11 cellular contexts compared by ENCODE assay signal in the genomic region with DNA sequence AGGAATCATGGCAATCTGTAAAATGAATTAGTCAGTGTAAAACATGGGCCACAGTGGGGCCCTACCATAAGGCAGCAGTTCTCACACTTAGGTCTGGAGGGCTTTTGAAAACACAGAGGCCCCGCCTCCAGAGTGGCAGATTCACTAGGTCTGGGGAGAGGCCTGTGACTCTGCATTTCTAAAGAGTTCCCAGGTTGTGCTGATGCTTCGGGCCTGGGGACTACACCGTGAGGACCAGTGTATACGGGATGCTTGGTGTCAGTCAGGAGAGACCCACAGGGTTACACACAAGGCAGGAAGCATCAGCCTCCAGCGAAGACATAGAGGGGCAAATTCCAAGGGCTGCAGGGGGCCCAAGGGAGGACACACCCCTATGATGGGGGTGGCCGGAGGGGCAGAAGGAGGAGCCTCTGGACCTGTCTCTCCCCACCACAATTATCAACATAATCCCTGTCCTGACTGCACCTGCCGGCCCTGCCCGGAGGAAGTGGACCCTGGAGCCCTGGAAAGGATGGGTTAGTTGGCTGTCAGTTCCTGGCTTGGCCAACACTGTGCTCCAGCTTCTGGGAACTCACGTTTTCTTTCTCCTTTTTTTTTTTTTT.
A peak's percentile ranks its signal among the peaks of the same experiment; 100 is the strongest.
DNase-seq lines count a peak whose midpoint lies in the region; ATAC-seq and TF ChIP-seq lines count a peak whose summit lies in the region.
"Had no signal": no experiment of that assay in that cellular context is flagged by ENCODE, and none has a peak within 500 bp of the region (broad histone marks: within the 10 kb centered on the region; RNA-seq: fewer than 3 reads in every experiment).

No MANE protein-coding gene starts in this region.

- H3K4me1 ChIP-seq in OCI-LY3 (ENCODE audit: low read length) = peaks cover 72% of the 10 kb centered on the region

- no peak for ATAC-seq in stimulated activated memory B cell treated with anti-CD40 and anti-IgM and Interleukin-4, amounts not matched to agents 10 μg/mL and 1 μg/mL and 100 μg/mL, for 72 hours

- H3K4me2 ChIP-seq in OCI-LY3 (ENCODE audit: low read length) = peak overlapping the region; percentile 96

- H3K36me3 Mint-ChIP-seq in stimulated activated memory B cell treated with anti-CD40 and anti-IgM and Interleukin-4, amounts not matched to agents 10 μg/mL and 1 μg/mL and 100 μg/mL, for 72 hours = no peaks in the 10 kb centered on the region

- no peaks in the 10 kb centered on the region for H3K27me3 ChIP-seq in OCI-LY3 (ENCODE audit: low read depth, low read length)
- H3K27me3 ChIP-seq: adrenal gland, left lung had no signal

- H2AFZ ChIP-seq in OCI-LY3 (ENCODE audit: low read depth, low read length) = no peak overlapping the region

- no peaks in the 10 kb centered on the region for H3K36me3 ChIP-seq in OCI-LY3 (replicated peaks; ENCODE audit: low read depth, low read length)
- H3K36me3 ChIP-seq: adrenal gland, left lung had no signal

- no peaks in the 10 kb centered on the region for H4K20me1 ChIP-seq in OCI-LY3 (ENCODE audit: insufficient read depth, low read length)

- H3K4me3 ChIP-seq in OCI-LY3 (ENCODE audit: low read length) (peak overlapping the region; percentile 51), coronary artery (no peak overlapping the region)
- H3K4me3 ChIP-seq: adrenal gland, left lung had no signal

- no peaks in the 10 kb centered on the region for H3K27me3 Mint-ChIP-seq in stimulated activated memory B cell treated with anti-CD40 and anti-IgM and Interleukin-4, amounts not matched to agents 10 μg/mL and 1 μg/mL and 100 μg/mL, for 72 hours

- H3K4me1 Mint-ChIP-seq in stimulated activated memory B cell treated with anti-CD40 and anti-IgM and Interleukin-4, amounts not matched to agents 10 μg/mL and 1 μg/mL and 100 μg/mL, for 72 hours = peaks cover 48% of the 10 kb centered on the region

- peak; percentile 21 for DNase-seq in activated naive CD4-positive, alpha-beta T cell treated with Interleukin-2 at 50 U/mL for 16 hours
- DNase-seq in activated naive CD4-positive, alpha-beta T cell treated with anti-CD3 and anti-CD28 coated beads, Interleukin-2, amount 50 U/mL, for 16 hours = no peak
- peak; percentile 71 for DNase-seq in cerebellar cortex (ENCODE audit: low spot score)
- DNase-seq in activated effector memory CD4-positive, alpha-beta T cell treated with anti-CD3 and anti-CD28 coated beads, Interleukin-2, amount 50 U/mL, for 16 hours = no peak
- no peak for DNase-seq in COLO668 (lab: John Stamatoyannopoulos, UW; ENCODE audit: unreplicated experiment)
- no peak for DNase-seq in coronary artery (ENCODE audit: low spot score)

- TF ChIP-seq CTCF in OCI-LY3 (IDR thresholded peaks at IDR 0.05; ENCODE audit: low read depth, low read length) = no peak
- TF ChIP-seq CTCF in coronary artery (IDR thresholded peaks at IDR 0.05) = no peak

- no peaks in the 10 kb centered on the region for H3K9me3 ChIP-seq in OCI-LY3 (ENCODE audit: insufficient read depth, low read length)
- H3K9me3 ChIP-seq: adrenal gland, Caco-2, left lung had no signal

- H3K27ac Mint-ChIP-seq in stimulated activated memory B cell treated with anti-CD40 and anti-IgM and Interleukin-4, amounts not matched to agents 10 μg/mL and 1 μg/mL and 100 μg/mL, for 72 hours = peak overlapping the region; percentile 85

- peaks cover 36% of the 10 kb centered on the region for H3K79me2 ChIP-seq in OCI-LY3 (ENCODE audit: low read length)

- H3K9me3 Mint-ChIP-seq in stimulated activated memory B cell treated with anti-CD40 and anti-IgM and Interleukin-4, amounts not matched to agents 10 μg/mL and 1 μg/mL and 100 μg/mL, for 72 hours = no peaks in the 10 kb centered on the region

- H3K27ac ChIP-seq in OCI-LY3 (ENCODE audit: low read length) (peak overlapping the region; percentile 96), coronary artery (no peak overlapping the region)
- H3K27ac ChIP-seq: adrenal gland had no signal

- H3K9ac ChIP-seq in OCI-LY3 (ENCODE audit: low read length) = peak overlapping the region; percentile 99

- H3K4me3 Mint-ChIP-seq in stimulated activated memory B cell treated with anti-CD40 and anti-IgM and Interleukin-4, amounts not matched to agents 10 μg/mL and 1 μg/mL and 100 μg/mL, for 72 hours = no peak overlapping the region

Comparison
In these comparisons a context has a peak if more than half of its experiments do, and no peak if none do; other contexts are left out.
1. DNase-seq: peak in activated naive CD4-positive, alpha-beta T cell treated with Interleukin-2 at 50 U/mL for 16 hours (single experiment) and cerebellar cortex (single experiment); none in activated naive CD4-positive, alpha-beta T cell treated with anti-CD3 and anti-CD28 coated beads, Interleukin-2, amount 50 U/mL, for 16 hours (single experiment), activated effector memory CD4-positive, alpha-beta T cell treated with anti-CD3 and anti-CD28 coated beads, Interleukin-2, amount 50 U/mL, for 16 hours (single experiment), COLO668 (single experiment) and coronary artery (single experiment).